In the genomic region with DNA sequence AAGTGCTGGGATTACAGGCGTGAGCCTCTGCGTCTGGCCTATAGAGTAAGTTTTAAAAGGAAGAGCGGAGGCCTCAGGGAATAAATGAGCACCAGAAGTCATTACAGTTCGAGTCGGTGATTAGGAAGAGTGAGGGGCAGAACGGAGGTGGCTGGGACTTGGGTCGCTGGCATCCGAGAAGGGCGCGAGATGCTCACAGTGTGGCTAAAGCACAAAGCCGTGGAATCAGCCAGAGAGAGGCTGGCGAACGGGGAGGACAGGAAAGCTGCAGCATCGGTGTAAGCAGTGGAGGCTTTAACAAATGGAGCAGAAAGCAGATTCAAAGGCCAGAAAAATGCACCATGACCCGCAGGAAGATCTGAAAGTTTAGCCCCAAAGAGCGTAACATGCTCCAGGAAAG, we compare ENCODE assay signal across 23 cellular contexts. TPM values are rescaled to one million over a fixed set of nuclear protein-coding genes. Genes with fewer than 3 reads are reported as not detected.
"Had no signal": no experiment of that assay in that cellular context is flagged by ENCODE, and none has a peak within 500 bp of the region (broad histone marks: within the 10 kb centered on the region; RNA-seq: fewer than 3 reads in every experiment).

No MANE protein-coding gene starts in this region.

- H3K4me3 ChIP-seq: MG63, SJSA1, SK-N-MC had no signal

- H3K9me3 ChIP-seq: MG63, SJSA1 had no signal

- H3K27me3 ChIP-seq: SJSA1 had no signal

- FAIRE-seq: HepG2, RCC 7860 had no signal

- H3K4me1 ChIP-seq: SJSA1 had no signal

- H3K27ac ChIP-seq: RWPE1, SJSA1, SK-N-MC had no signal

- ATAC-seq: HepG2 had no signal

- H3K36me3 ChIP-seq: MG63, SJSA1 had no signal

- DNase-seq: IMR-90, Karpas-422, KG1, MG63, NCI-H1092 treated with DMSO at 0.1 percent for 48 hours, NCI-H1436, NCI-H187, NCI-H2029, NCI-H2081 treated with DMSO at 0.1 percent for 48 hours, NCI-H2171, NCI-H226, NCI-H446, NCI-H510A, NCI-H524 treated with DMSO at 0.1 percent for 48 hours, NCI-H69, NCI-H774, SIG-M5 had no signal

RNA-seq across cellular contexts. Expression of gene KRTAP5-4, which starts 2.7 kb away (rescaled TPM):
- total RNA-seq: HepG2, HT1080, IMR-90, SJSA1 had no signal
- polyA plus RNA-seq: HepG2, IMR-90 had no signal

RNA-seq across cellular contexts. Expression of gene KRTAP5-5, which starts 5.0 kb away (rescaled TPM):
- total RNA-seq: HepG2, HT1080, IMR-90, SJSA1 had no signal
- polyA plus RNA-seq: HepG2, IMR-90 had no signal

RNA-seq across cellular contexts. Expression of gene KRTAP5-3, which starts 16.4 kb away (rescaled TPM):
- total RNA-seq: HepG2, HT1080, IMR-90, SJSA1 had no signal
- polyA plus RNA-seq: HepG2, IMR-90 had no signal

RNA-seq across cellular contexts. Expression of gene KRTAP5-2, which starts 26.5 kb away (rescaled TPM):
- total RNA-seq: HepG2, HT1080, IMR-90, SJSA1 had no signal
- polyA plus RNA-seq: HepG2, IMR-90 had no signal

RNA-seq across cellular contexts. Expression of gene KRTAP5-1, which starts 39.5 kb away (rescaled TPM):
- total RNA-seq: HepG2, HT1080, IMR-90, SJSA1 had no signal
- polyA plus RNA-seq: HepG2, IMR-90 had no signal
